ENCODE assay signal across 27 cellular contexts in the genomic region with DNA sequence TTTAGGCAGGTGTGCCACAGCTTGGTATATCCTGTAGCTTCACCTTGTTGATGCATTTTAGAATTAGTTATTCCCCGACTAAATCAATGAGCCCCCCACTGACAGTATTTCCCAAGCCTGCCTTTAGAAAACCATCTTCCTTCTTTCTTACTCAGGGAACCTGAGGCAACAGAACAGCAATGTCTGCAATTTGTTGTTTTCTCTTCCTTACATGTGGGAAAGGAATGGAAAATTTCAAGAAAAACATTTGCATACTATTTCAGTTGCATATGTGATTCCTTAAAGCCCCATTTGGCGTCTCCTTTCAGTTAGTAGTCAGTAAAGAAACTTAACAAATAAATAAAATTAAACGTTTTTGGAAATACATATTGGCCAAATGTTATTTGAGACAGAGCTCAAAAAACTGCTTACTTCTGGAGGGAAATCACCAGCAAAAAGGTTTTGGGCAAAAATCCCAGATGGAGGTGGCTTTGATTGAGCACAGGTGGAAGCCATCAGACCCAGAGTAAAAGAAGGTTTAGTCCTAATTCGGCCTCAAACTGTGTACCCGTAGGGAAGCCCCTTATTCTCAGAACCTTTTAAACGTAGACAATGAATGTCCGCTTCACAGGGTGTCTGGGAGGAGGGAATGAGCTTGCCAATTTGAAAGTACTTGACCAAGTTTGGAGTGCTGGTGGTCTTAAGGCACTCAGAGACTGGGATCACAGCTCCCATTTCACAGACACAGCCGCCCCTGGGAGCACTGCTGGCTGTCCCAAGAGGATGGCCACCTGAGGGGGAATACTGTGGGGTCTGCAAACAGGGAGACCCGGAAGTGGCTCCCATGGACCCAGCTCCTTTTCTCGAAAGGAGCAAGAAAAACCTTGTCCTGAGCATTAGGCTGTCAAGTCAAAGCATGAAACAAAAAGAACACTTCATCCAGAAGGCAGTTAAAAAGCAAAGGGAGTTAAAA. TPM values are rescaled to one million over a fixed set of nuclear protein-coding genes. Genes with fewer than 3 reads are reported as not detected.
"Had no signal": no experiment of that assay in that cellular context is flagged by ENCODE, and none has a peak within 500 bp of the region (broad histone marks: within the 10 kb centered on the region; RNA-seq: fewer than 3 reads in every experiment).

No MANE protein-coding gene starts in this region.

- H3K9me3 Mint-ChIP-seq: activated B cell treated with CpG ODN at 0.5 μM for 24 hours; activated naive CD4-positive, alpha-beta T cell treated with anti-CD3 and anti-CD28 coated beads, Interleukin-2, amount 10 ng/mL, durations not matched to agents 7 days and 5 days; activated T-cell treated with anti-CD3 and anti-CD28 coated beads, Interleukin-2, amount 50 U/mL, for 24 hours; activated T-helper 2 cell treated with anti-CD3 and anti-CD28 coated beads, Interferon-gamma antibody, Interleukin-2, Interleukin-4, amounts not matched to agents 10 μg/mL and 5 μg/mL and 100 μg/mL, durations not matched to agents 14 hours and 24 hours and 36 hours; immature natural killer cell; mesothelial cell of epicardium; naive thymus-derived CD8-positive, alpha-beta T cell; stimulated activated memory B cell treated with anti-CD40 and anti-IgM and Interleukin-4, amounts not matched to agents 10 μg/mL and 1 μg/mL and 100 μg/mL, for 72 hours; T-helper 1 cell treated with Interleukin-12 subunit alpha and Interleukin-12 subunit beta and Interleukin-4 antibody, amounts not matched to agents 30 μg/mL and 1 μg/mL, for 36 hours had no signal

- H3K27ac Mint-ChIP-seq: activated B cell treated with CpG ODN at 0.5 μM for 24 hours; activated CD4-positive, alpha-beta T cell treated with anti-CD3 and anti-CD28 coated beads for 36 hours; activated naive CD4-positive, alpha-beta T cell treated with anti-CD3 and anti-CD28 coated beads, Interleukin-2, amount 10 ng/mL, durations not matched to agents 7 days and 5 days; activated T-cell treated with anti-CD3 and anti-CD28 coated beads, Interleukin-2, amount 50 U/mL, for 24 hours; activated T-helper 2 cell treated with anti-CD3 and anti-CD28 coated beads, Interferon-gamma antibody, Interleukin-2, Interleukin-4, amounts not matched to agents 10 μg/mL and 5 μg/mL and 100 μg/mL, durations not matched to agents 14 hours and 24 hours and 36 hours; immature natural killer cell; mesothelial cell of epicardium; stimulated activated memory B cell treated with anti-CD40 and anti-IgM and Interleukin-4, amounts not matched to agents 10 μg/mL and 1 μg/mL and 100 μg/mL, for 72 hours; T-helper 1 cell treated with Interleukin-12 subunit alpha and Interleukin-12 subunit beta and Interleukin-4 antibody, amounts not matched to agents 30 μg/mL and 1 μg/mL, for 36 hours had no signal

- H3K4me2 ChIP-seq: smooth muscle cell had no signal

- H3K4me3 ChIP-seq: coronary artery, heart left ventricle, smooth muscle cell, stomach, suprapubic skin had no signal

- H3K27ac ChIP-seq: coronary artery, heart left ventricle, stomach, suprapubic skin had no signal

- DNase-seq: activated B cell treated with CpG ODN at 0.5 μM for 24 hours; activated CD4-positive, alpha-beta T cell treated with anti-CD3 and anti-CD28 coated beads for 36 hours; activated CD4-positive, alpha-beta T cell treated with anti-CD3 and anti-CD28 coated beads, Interleukin-2, amount 50 U/mL, for 4 hours; activated CD8-positive, alpha-beta memory T cell treated with anti-CD3 and anti-CD28 coated beads for 24 hours; activated CD8-positive, alpha-beta memory T cell treated with anti-CD3 and anti-CD28 coated beads, Interleukin-2, amount 50 U/mL, for 4 hours; activated naive CD4-positive, alpha-beta T cell treated with anti-CD3 and anti-CD28 coated beads, Interleukin-2, amount 10 ng/mL, durations not matched to agents 7 days and 5 days; activated T-cell treated with anti-CD3 and anti-CD28 coated beads, Interleukin-2, amount 50 U/mL, for 24 hours; amygdala; cerebellar nuclear complex; heart left ventricle; immature natural killer cell; stimulated activated CD4-positive, alpha-beta T cell treated with anti-CD3 and anti-CD28 coated beads, Interleukin-15, amount 100 ng/mL, for 24 hours; stomach; T1000; trophoblast cell had no signal

- H3K36me3 ChIP-seq: heart left ventricle, stomach, suprapubic skin had no signal

- H3K36me3 Mint-ChIP-seq: immature natural killer cell; mesothelial cell of epicardium; stimulated activated memory B cell treated with anti-CD40 and anti-IgM and Interleukin-4, amounts not matched to agents 10 μg/mL and 1 μg/mL and 100 μg/mL, for 72 hours had no signal

- H3K4me3 Mint-ChIP-seq: activated B cell treated with CpG ODN at 0.5 μM for 24 hours; activated CD4-positive, alpha-beta T cell treated with anti-CD3 and anti-CD28 coated beads for 36 hours; activated naive CD4-positive, alpha-beta T cell treated with anti-CD3 and anti-CD28 coated beads, Interleukin-2, amount 10 ng/mL, durations not matched to agents 7 days and 5 days; activated T-cell treated with anti-CD3 and anti-CD28 coated beads, Interleukin-2, amount 50 U/mL, for 24 hours; immature natural killer cell; mesothelial cell of epicardium; naive thymus-derived CD8-positive, alpha-beta T cell; stimulated activated memory B cell treated with anti-CD40 and anti-IgM and Interleukin-4, amounts not matched to agents 10 μg/mL and 1 μg/mL and 100 μg/mL, for 72 hours; T-helper 1 cell treated with Interleukin-12 subunit alpha and Interleukin-12 subunit beta and Interleukin-4 antibody, amounts not matched to agents 30 μg/mL and 1 μg/mL, for 36 hours had no signal

- H3K9me3 ChIP-seq: heart left ventricle, stomach, suprapubic skin had no signal

RNA-seq across cellular contexts. Expression of a gene that starts 9.4 kb away (rescaled TPM):
- total RNA-seq: activated B cell treated with CpG ODN at 0.5 μM for 24 hours; activated CD4-positive, alpha-beta T cell treated with anti-CD3 and anti-CD28 coated beads for 36 hours; activated T-helper 2 cell treated with anti-CD3 and anti-CD28 coated beads, Interferon-gamma antibody, Interleukin-2, Interleukin-4, amounts not matched to agents 10 μg/mL and 5 μg/mL and 100 μg/mL, durations not matched to agents 14 hours and 24 hours and 36 hours; epithelial cell of proximal tubule; heart left ventricle; kidney epithelial cell; lung microvascular endothelial cell; naive thymus-derived CD8-positive, alpha-beta T cell; sciatic nerve; smooth muscle cell had no signal
- polyA plus RNA-seq: heart left ventricle, smooth muscle cell had no signal
